In the genomic region with DNA sequence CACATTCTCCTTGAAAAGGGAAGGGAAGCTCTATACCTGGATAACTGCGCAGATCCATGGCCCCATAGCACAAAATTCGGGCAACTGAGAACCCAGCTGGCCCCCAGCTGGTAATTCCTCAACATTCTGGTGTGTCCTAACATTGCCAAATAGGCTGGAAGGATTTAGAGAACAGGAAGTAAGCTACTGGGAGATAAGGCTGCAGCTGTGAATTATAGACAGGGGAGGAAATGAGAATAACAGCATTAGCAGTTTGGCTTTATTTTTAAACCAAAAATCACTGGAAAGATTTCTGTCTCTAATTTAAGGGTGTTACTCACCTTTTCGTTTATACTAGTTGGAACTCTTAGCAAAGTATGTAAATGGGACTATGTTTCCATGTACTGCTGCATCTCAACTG, we compare ENCODE assay signal across 12 cellular contexts.
A peak's percentile ranks its signal among the peaks of the same experiment; 100 is the strongest.
DNase-seq lines count a peak whose midpoint lies in the region; ATAC-seq lines count a peak whose summit lies in the region.
"Had no signal": no experiment of that assay in that cellular context is flagged by ENCODE, and none has a peak within 500 bp of the region (broad histone marks: within the 10 kb centered on the region; RNA-seq: fewer than 3 reads in every experiment).

No MANE protein-coding gene starts in this region.

- DNase-seq in G401 (ENCODE audit: low spot score) (peak; percentile 37), RPMI7951 (ENCODE audit: low read depth) (peak; percentile 89), fibroblast of gingiva (ENCODE audit: low read depth) (peak; percentile 12), sciatic nerve (ENCODE audit: low spot score) (no peak), kidney glomerular epithelial cell (lab: John Stamatoyannopoulos, UW) (no peak)
- no peak for DNase-seq in stimulated activated CD4-positive, alpha-beta T cell treated with anti-CD3 and anti-CD28 coated beads, Interleukin-15, amount 100 ng/mL, for 24 hours
- DNase-seq: activated CD4-positive, alpha-beta T cell treated with anti-CD3 and anti-CD28 coated beads for 36 hours; activated naive CD8-positive, alpha-beta T cell treated with anti-CD3 and anti-CD28 coated beads, Interleukin-2, amount 10 ng/mL, durations not matched to agents 7 days and 5 days; naive B cell; stimulated activated CD4-positive, alpha-beta T cell treated with anti-CD3 and anti-CD28 coated beads, Interleukin-4, amount 100 ng/mL, for 1 hour had no signal

- intact Hi-C loops in sciatic nerve (cut with DNase I) = no loop called here

- in situ Hi-C loops in G401 (cut with HindIII; ENCODE audit: low sequenced_read_pairs) = no loop called here

- ATAC-seq in sciatic nerve = peak; percentile 53
- ATAC-seq in HG03565 (IDR thresholded peaks at IDR 0.05; ENCODE audit: unreplicated experiment) = no peak
- no peak for ATAC-seq in GM21576 (IDR thresholded peaks at IDR 0.05; ENCODE audit: unreplicated experiment)
- ATAC-seq: activated CD4-positive, alpha-beta T cell treated with anti-CD3 and anti-CD28 coated beads for 36 hours had no signal

Comparison
In these comparisons a context has a peak if more than half of its experiments do, and no peak if none do; other contexts are left out.
1. DNase-seq: peak in G401 (single experiment), RPMI7951 (single experiment) and fibroblast of gingiva (single experiment); none in sciatic nerve (single experiment), kidney glomerular epithelial cell (single experiment) and stimulated activated CD4-positive, alpha-beta T cell treated with anti-CD3 and anti-CD28 coated beads, Interleukin-15, amount 100 ng/mL, for 24 hours (single experiment).